ENCODE assay signal across 1 cellular context in genomic region chr9:137431416-137431931, GRCh38.
TF ChIP-seq lines count a peak whose summit lies in the region.

No MANE protein-coding gene starts in this region.

TF ChIP-seq in SK-N-SH, 30 proteins besides CTCF, POLR2A, EP300 and RAD21 (continued from another document):
- TF ChIP-seq FOXJ3 (CRISPR knock-in tag; IDR thresholded peaks at IDR 0.05): no peak
- no peak for TF ChIP-seq TAF1 (IDR thresholded peaks at IDR 0.05; ENCODE audit: borderline replicate concordance, low read depth, low read length)
- TF ChIP-seq, protein P1, sequence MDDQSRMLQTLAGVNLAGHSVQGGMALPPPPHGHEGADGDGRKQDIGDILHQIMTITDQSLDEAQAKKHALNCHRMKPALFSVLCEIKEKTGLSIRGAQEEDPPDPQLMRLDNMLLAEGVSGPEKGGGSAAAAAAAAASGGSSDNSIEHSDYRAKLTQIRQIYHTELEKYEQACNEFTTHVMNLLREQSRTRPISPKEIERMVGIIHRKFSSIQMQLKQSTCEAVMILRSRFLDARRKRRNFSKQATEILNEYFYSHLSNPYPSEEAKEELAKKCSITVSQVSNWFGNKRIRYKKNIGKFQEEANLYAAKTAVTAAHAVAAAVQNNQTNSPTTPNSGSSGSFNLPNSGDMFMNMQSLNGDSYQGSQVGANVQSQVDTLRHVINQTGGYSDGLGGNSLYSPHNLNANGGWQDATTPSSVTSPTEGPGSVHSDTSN (IDR thresholded peaks at IDR 0.05): no peak
- no peak for TF ChIP-seq JUND (IDR thresholded peaks at IDR 0.05)
- TF ChIP-seq, protein P2, sequence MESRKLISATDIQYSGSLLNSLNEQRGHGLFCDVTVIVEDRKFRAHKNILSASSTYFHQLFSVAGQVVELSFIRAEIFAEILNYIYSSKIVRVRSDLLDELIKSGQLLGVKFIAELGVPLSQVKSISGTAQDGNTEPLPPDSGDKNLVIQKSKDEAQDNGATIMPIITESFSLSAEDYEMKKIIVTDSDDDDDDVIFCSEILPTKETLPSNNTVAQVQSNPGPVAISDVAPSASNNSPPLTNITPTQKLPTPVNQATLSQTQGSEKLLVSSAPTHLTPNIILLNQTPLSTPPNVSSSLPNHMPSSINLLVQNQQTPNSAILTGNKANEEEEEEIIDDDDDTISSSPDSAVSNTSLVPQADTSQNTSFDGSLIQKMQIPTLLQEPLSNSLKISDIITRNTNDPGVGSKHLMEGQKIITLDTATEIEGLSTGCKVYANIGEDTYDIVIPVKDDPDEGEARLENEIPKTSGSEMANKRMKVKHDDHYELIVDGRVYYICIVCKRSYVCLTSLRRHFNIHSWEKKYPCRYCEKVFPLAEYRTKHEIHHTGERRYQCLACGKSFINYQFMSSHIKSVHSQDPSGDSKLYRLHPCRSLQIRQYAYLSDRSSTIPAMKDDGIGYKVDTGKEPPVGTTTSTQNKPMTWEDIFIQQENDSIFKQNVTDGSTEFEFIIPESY (IDR thresholded peaks at IDR 0.05; ENCODE audit: borderline replicate concordance, low read depth): no peak
- TF ChIP-seq NFIC (IDR thresholded peaks at IDR 0.05; ENCODE audit: borderline replicate concordance): no peak
